25 cellular contexts compared by ENCODE assay signal in genomic region chr16:23673971-23674614, GRCh38. TPM values are rescaled to one million over a fixed set of nuclear protein-coding genes. Genes with fewer than 3 reads are reported as not detected.
"Had no signal": no experiment of that assay in that cellular context is flagged by ENCODE, and none has a peak within 500 bp of the region (broad histone marks: within the 10 kb centered on the region; RNA-seq: fewer than 3 reads in every experiment).

No MANE protein-coding gene starts in this region.

- H3K4me3 ChIP-seq: esophagus squamous epithelium, ovary, sigmoid colon, smooth muscle cell, stomach, thyroid gland, upper lobe of right lung had no signal

- H3K36me3 Mint-ChIP-seq: natural killer cell had no signal

- H3K27me3 ChIP-seq: esophagus squamous epithelium, neutrophil, ovary, sigmoid colon, stomach, thyroid gland, upper lobe of right lung had no signal

- H3K4me2 ChIP-seq: smooth muscle cell had no signal

- H3K4me3 Mint-ChIP-seq: activated CD4-positive, alpha-beta T cell treated with anti-CD3 and anti-CD28 coated beads for 36 hours; activated naive CD8-positive, alpha-beta T cell; activated T-cell treated with anti-CD3 and anti-CD28 coated beads, Interleukin-2, amount 50 U/mL, for 72 hours; natural killer cell; stimulated activated naive B cell treated with anti-CD40 and anti-IgM and Interleukin-4, amounts not matched to agents 10 μg/mL and 1 μg/mL and 100 μg/mL, for 72 hours; T-cell; T-helper 2 cell treated with Interferon-gamma antibody and Interleukin-4, amounts not matched to agents 5 μg/mL and 100 μg/mL, for 36 hours had no signal

- H3K27ac Mint-ChIP-seq: activated CD4-positive, alpha-beta T cell treated with anti-CD3 and anti-CD28 coated beads for 36 hours; activated naive CD8-positive, alpha-beta T cell; activated T-cell treated with anti-CD3 and anti-CD28 coated beads, Interleukin-2, amount 50 U/mL, for 72 hours; natural killer cell; progenitor cell of endocrine pancreas; stimulated activated naive B cell treated with anti-CD40 and anti-IgM and Interleukin-4, amounts not matched to agents 10 μg/mL and 1 μg/mL and 100 μg/mL, for 72 hours; T-cell; T-helper 2 cell treated with Interferon-gamma antibody and Interleukin-4, amounts not matched to agents 5 μg/mL and 100 μg/mL, for 36 hours had no signal

- H3K27ac ChIP-seq: epithelial cell of prostate, esophagus squamous epithelium, neutrophil, ovary, sigmoid colon, stomach, thyroid gland, upper lobe of right lung had no signal

- H3K27me3 Mint-ChIP-seq: activated CD4-positive, alpha-beta T cell treated with anti-CD3 and anti-CD28 coated beads for 36 hours; activated naive CD8-positive, alpha-beta T cell; progenitor cell of endocrine pancreas; T-cell had no signal

- DNase-seq: activated CD4-positive, alpha-beta T cell treated with anti-CD3 and anti-CD28 coated beads for 36 hours; activated CD4-positive, CD25-positive, alpha-beta regulatory T cell; activated naive CD4-positive, alpha-beta T cell treated with Interleukin-2 at 50 U/mL for 16 hours; activated T-cell treated with anti-CD3 and anti-CD28 coated beads for 4 hours; activated T-cell treated with anti-CD3 and anti-CD28 coated beads, Interleukin-2, amount 50 U/mL, for 72 hours; dermis blood vessel endothelial cell; effector CD4-positive, alpha-beta T cell; esophagus squamous epithelium; foreskin melanocyte; midbrain; natural killer cell; ovary; sigmoid colon; stimulated activated CD4-positive, alpha-beta T cell treated with anti-CD3 and anti-CD28 coated beads, Interleukin-1b, Interleukin-23, amount 100 ng/mL, for 48 hours; stimulated activated naive B cell treated with anti-CD40 and anti-IgM and Interleukin-4, amounts not matched to agents 10 μg/mL and 1 μg/mL and 100 μg/mL, for 72 hours; stomach; T-cell; thyroid gland; upper lobe of right lung had no signal

- H3K9me3 ChIP-seq: esophagus squamous epithelium, neutrophil, ovary, sigmoid colon, stomach, thyroid gland, upper lobe of right lung had no signal

- H3K36me3 ChIP-seq: ovary had no signal

- ATAC-seq: activated CD4-positive, alpha-beta T cell treated with anti-CD3 and anti-CD28 coated beads for 36 hours; activated T-cell treated with anti-CD3 and anti-CD28 coated beads, Interleukin-2, amount 50 U/mL, for 72 hours; natural killer cell; stimulated activated naive B cell treated with anti-CD40 and anti-IgM and Interleukin-4, amounts not matched to agents 10 μg/mL and 1 μg/mL and 100 μg/mL, for 72 hours; T-cell; upper lobe of right lung had no signal

- H3K9me3 Mint-ChIP-seq: activated T-cell treated with anti-CD3 and anti-CD28 coated beads, Interleukin-2, amount 50 U/mL, for 72 hours; natural killer cell; stimulated activated naive B cell treated with anti-CD40 and anti-IgM and Interleukin-4, amounts not matched to agents 10 μg/mL and 1 μg/mL and 100 μg/mL, for 72 hours; T-cell; T-helper 2 cell treated with Interferon-gamma antibody and Interleukin-4, amounts not matched to agents 5 μg/mL and 100 μg/mL, for 36 hours had no signal

RNA-seq across cellular contexts. Expression of gene ERN2, which starts 38.9 kb away (rescaled TPM):
- total RNA-seq: activated CD4-positive, alpha-beta T cell treated with anti-CD3 and anti-CD28 coated beads for 36 hours; dermis blood vessel endothelial cell; natural killer cell; smooth muscle cell; thyroid gland had no signal
- polyA plus RNA-seq: ovary, smooth muscle cell had no signal
